26 cellular contexts compared by ENCODE assay signal in genomic region chr6:83250235-83250634, GRCh38.
"Had no signal": no experiment of that assay in that cellular context is flagged by ENCODE, and none has a peak within 500 bp of the region (broad histone marks: within the 10 kb centered on the region; RNA-seq: fewer than 3 reads in every experiment).

No MANE protein-coding gene starts in this region.

- H3K79me2 ChIP-seq: parathyroid adenoma had no signal

- H3K4me3 ChIP-seq: coronary artery, esophagus squamous epithelium, heart right ventricle, left ventricle myocardium inferior, lower lobe of right lung, stomach, thyroid gland had no signal

- H3K9ac ChIP-seq: parathyroid adenoma had no signal

- H3K4me1 Mint-ChIP-seq: natural killer cell; neural crest cell; stimulated activated effector memory CD8-positive, alpha-beta T cell treated with anti-CD3 and anti-CD28 coated beads, Interleukin-12 subunit alpha, Interleukin-12 subunit beta, amount 100 ng/mL, for 72 hours had no signal

- FAIRE-seq: endometrium, keratinocyte had no signal

- H3K4me1 ChIP-seq: esophagus squamous epithelium, heart right ventricle, left ventricle myocardium inferior, lower lobe of right lung, stomach, thyroid gland had no signal

- H3K9me3 ChIP-seq: esophagus squamous epithelium, heart right ventricle, left ventricle myocardium inferior, lower lobe of right lung, neutrophil, stomach, thyroid gland had no signal

- H3K36me3 Mint-ChIP-seq: natural killer cell; stimulated activated effector memory CD8-positive, alpha-beta T cell treated with anti-CD3 and anti-CD28 coated beads, Interleukin-12 subunit alpha, Interleukin-12 subunit beta, amount 100 ng/mL, for 72 hours had no signal

- H3K27ac Mint-ChIP-seq: effector memory CD8-positive, alpha-beta T cell; natural killer cell; progenitor cell of endocrine pancreas; stimulated activated effector memory CD8-positive, alpha-beta T cell treated with anti-CD3 and anti-CD28 coated beads, Interleukin-12 subunit alpha, Interleukin-12 subunit beta, amount 100 ng/mL, for 72 hours had no signal

- H3K27me3 ChIP-seq: esophagus squamous epithelium, heart right ventricle, neutrophil, stomach, thyroid gland had no signal

- H3K9me3 Mint-ChIP-seq: effector memory CD8-positive, alpha-beta T cell; natural killer cell; neural crest cell; stimulated activated effector memory CD8-positive, alpha-beta T cell treated with anti-CD3 and anti-CD28 coated beads, Interleukin-12 subunit alpha, Interleukin-12 subunit beta, amount 100 ng/mL, for 72 hours had no signal

- H3K27ac ChIP-seq: coronary artery, esophagus squamous epithelium, heart right ventricle, left ventricle myocardium inferior, lower lobe of right lung, neutrophil, parathyroid adenoma, stomach, thyroid gland had no signal

- H3K36me3 ChIP-seq: left ventricle myocardium inferior, lower lobe of right lung, neutrophil, thyroid gland had no signal

- H3K4me3 Mint-ChIP-seq: effector memory CD8-positive, alpha-beta T cell; natural killer cell; neural crest cell; stimulated activated effector memory CD8-positive, alpha-beta T cell treated with anti-CD3 and anti-CD28 coated beads, Interleukin-12 subunit alpha, Interleukin-12 subunit beta, amount 100 ng/mL, for 72 hours had no signal

- DNase-seq: central memory CD4-positive, alpha-beta T cell; effector memory CD8-positive, alpha-beta T cell; erythroblast; esophagus squamous epithelium; foreskin melanocyte; glutamatergic neuron; heart right ventricle; hippocampal formation; left ventricle myocardium inferior; lower lobe of right lung; natural killer cell; stimulated activated CD4-positive, alpha-beta T cell treated with anti-CD3 and anti-CD28 coated beads, Interleukin-2, amount 100 ng/mL, for 24 hours; stimulated activated CD4-positive, alpha-beta T cell treated with anti-CD3 and anti-CD28 coated beads, Interleukin-4, amount 100 ng/mL, for 24 hours; stimulated activated naive CD4-positive, alpha-beta T cell treated with Interleukin-2 at 50 U/mL for 16 hours; stomach; thyroid gland; trophoblast cell had no signal

- H2AFZ ChIP-seq: parathyroid adenoma had no signal

- ATAC-seq: effector memory CD8-positive, alpha-beta T cell; heart right ventricle; lower lobe of right lung; natural killer cell; sciatic nerve; stimulated activated effector memory CD8-positive, alpha-beta T cell treated with anti-CD3 and anti-CD28 coated beads, Interleukin-12 subunit alpha, Interleukin-12 subunit beta, amount 100 ng/mL, for 72 hours had no signal

- H3K27me3 Mint-ChIP-seq: progenitor cell of endocrine pancreas had no signal
